In the genomic region with DNA sequence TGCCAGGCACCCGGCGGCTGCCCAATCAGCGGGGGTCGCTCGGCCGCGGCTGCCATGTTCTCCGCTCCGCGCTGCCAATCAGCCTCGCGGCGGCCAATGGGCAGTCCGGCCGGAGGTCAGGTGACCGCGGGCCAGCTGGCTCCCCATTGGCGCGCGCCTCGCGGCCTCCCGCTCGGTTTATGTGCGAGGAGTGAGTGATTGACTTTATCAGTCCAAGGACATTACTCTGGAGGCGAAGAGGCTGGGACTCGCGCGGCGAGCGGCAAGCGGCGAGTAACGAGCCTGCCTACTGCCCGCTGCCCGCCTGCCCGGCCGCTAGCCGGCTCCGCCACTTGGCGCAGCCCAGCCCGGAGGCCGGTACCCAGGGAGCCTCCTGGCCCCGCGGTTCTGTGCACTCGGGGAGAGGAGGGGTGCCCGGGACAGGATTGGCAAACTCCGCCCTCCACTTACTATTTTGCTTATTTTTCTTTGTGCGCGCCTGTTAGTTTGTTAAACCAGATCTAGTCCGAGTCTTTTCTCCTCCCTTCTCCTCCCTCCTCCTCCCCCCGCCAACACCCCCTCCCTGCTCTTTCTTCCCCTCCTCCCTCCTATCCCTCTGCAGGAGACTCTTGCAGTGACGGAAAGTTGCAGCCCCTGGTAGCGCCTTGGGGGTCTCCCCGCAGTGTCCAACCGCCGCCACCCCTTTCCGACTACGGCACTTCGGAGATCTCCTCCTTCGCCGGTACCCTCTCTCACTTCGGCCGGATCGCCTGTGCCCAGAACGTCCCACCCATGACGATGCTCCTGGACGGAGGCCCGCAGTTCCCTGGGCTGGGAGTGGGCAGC, we compare ENCODE assay signal across 8 cellular contexts. TPM values are rescaled to one million over a fixed set of nuclear protein-coding genes. Genes with fewer than 3 reads are reported as not detected.
DNase-seq lines count a peak whose midpoint lies in the region; ATAC-seq and TF ChIP-seq lines count a peak whose summit lies in the region.

Gene ZIC3 (plus strand): TSS at position 207 of the 825 bp plus-strand sequence. CDS start 565 bp downstream, at position 772.

- H3K4me3 Mint-ChIP-seq in activated CD8-positive, alpha-beta memory T cell treated with anti-CD3 and anti-CD28 coated beads, Interleukin-2, amount 10 ng/mL, durations not matched to agents 7 days and 5 days, result peak within 1 kb of the TSS; percentile 39
- H3K4me3 Mint-ChIP-seq in activated naive CD8-positive, alpha-beta T cell treated with anti-CD3 and anti-CD28 coated beads for 36 hours, result peak within 1 kb of the TSS; percentile 50

- CTCF ChIA-PET in activated CD8-positive, alpha-beta memory T cell treated with anti-CD3 and anti-CD28 coated beads, Interleukin-2, amount 10 ng/mL, durations not matched to agents 7 days and 5 days (lab: Charles Lee), result no interaction called here
- CTCF ChIA-PET in GM10248 (lab: Yijun Ruan, JAX), result no interaction called here

- H3K27me3 Mint-ChIP-seq in activated CD8-positive, alpha-beta memory T cell treated with anti-CD3 and anti-CD28 coated beads, Interleukin-2, amount 10 ng/mL, durations not matched to agents 7 days and 5 days, result peaks cover 69% of the 10 kb centered on the region
- peaks cover 88% of the 10 kb centered on the region for H3K27me3 Mint-ChIP-seq in activated naive CD8-positive, alpha-beta T cell treated with anti-CD3 and anti-CD28 coated beads for 36 hours

- H3K36me3 ChIP-seq in hepatocyte (replicated peaks; ENCODE audit: insufficient read depth, low read depth) (no peaks in the 10 kb centered on the region), prostate gland (no peaks in the 10 kb centered on the region)

- no peaks in the 10 kb centered on the region for H4K20me1 ChIP-seq in hepatocyte (ENCODE audit: insufficient read depth, poor library complexity, severe bottlenecking)

- no peaks in the 10 kb centered on the region for H3K9me2 ChIP-seq in hepatocyte (replicated peaks; ENCODE audit: insufficient read depth)

- H3K4me3 ChIP-seq in hepatocyte (peak within 1 kb of the TSS; percentile 23), prostate gland (peak within 1 kb of the TSS; percentile 32 to 39)

- no peaks in the 10 kb centered on the region for H3K79me2 ChIP-seq in hepatocyte

- H3K4me2 ChIP-seq in hepatocyte, result peak within 1 kb of the TSS; percentile 90

- no peak for ATAC-seq in activated CD8-positive, alpha-beta memory T cell treated with anti-CD3 and anti-CD28 coated beads, Interleukin-2, amount 10 ng/mL, durations not matched to agents 7 days and 5 days

- DNase-seq in activated CD8-positive, alpha-beta memory T cell treated with anti-CD3 and anti-CD28 coated beads, Interleukin-2, amount 10 ng/mL, durations not matched to agents 7 days and 5 days, result no peak
- DNase-seq in activated CD8-positive, alpha-beta memory T cell treated with anti-CD3 and anti-CD28 coated beads, Interleukin-2, amount 50 U/mL, for 4 hours, result no peak
- DNase-seq in activated naive CD8-positive, alpha-beta T cell treated with anti-CD3 and anti-CD28 coated beads for 36 hours, result peak; percentile 27
- DNase-seq in hepatocyte (ENCODE audit: low spot score) (peak; percentile 74), prostate gland (ENCODE audit: low spot score) (peak; percentile 19), Kasumi-1 (lab: John Stamatoyannopoulos, UW) (no peak), NCI-H226 (no peak), GM10248 (ENCODE audit: extremely low spot score) (no peak)

- H3K4me1 ChIP-seq in hepatocyte (ENCODE audit: insufficient read depth) (peaks cover 3% of the 10 kb centered on the region), prostate gland (replicated peaks) (no peaks in the 10 kb centered on the region)

- no peak for TF ChIP-seq POLR2A in prostate gland (IDR thresholded peaks at IDR 0.05)

- H3K36me3 Mint-ChIP-seq in activated CD8-positive, alpha-beta memory T cell treated with anti-CD3 and anti-CD28 coated beads, Interleukin-2, amount 10 ng/mL, durations not matched to agents 7 days and 5 days, result peaks cover 6% of the 10 kb centered on the region
- H3K36me3 Mint-ChIP-seq in activated naive CD8-positive, alpha-beta T cell treated with anti-CD3 and anti-CD28 coated beads for 36 hours, result peaks cover 3% of the 10 kb centered on the region

- H3K27me3 ChIP-seq in hepatocyte (peaks cover 82% of the 10 kb centered on the region), prostate gland (replicated peaks; ENCODE audit: insufficient read depth) (peaks cover 2% of the 10 kb centered on the region)

- H3K27ac Mint-ChIP-seq in activated CD8-positive, alpha-beta memory T cell treated with anti-CD3 and anti-CD28 coated beads, Interleukin-2, amount 10 ng/mL, durations not matched to agents 7 days and 5 days, result peak within 1 kb of the TSS; percentile 71
- peak within 1 kb of the TSS; percentile 62 for H3K27ac Mint-ChIP-seq in activated naive CD8-positive, alpha-beta T cell treated with anti-CD3 and anti-CD28 coated beads for 36 hours

- H3K9me3 ChIP-seq in hepatocyte (ENCODE audit: low read depth) (no peaks in the 10 kb centered on the region), prostate gland (no peaks in the 10 kb centered on the region)

- peak within 1 kb of the TSS; percentile 81 for H2AFZ ChIP-seq in hepatocyte

- 51% methylated on average over 61 of the region's 69 CpGs for WGBS in hepatocyte (ENCODE audit: low lambda C conversion rate, missing lambda C conversion rate)
- WGBS in prostate gland, result 2% methylated on average over 11 of the region's 69 CpGs

- H3K27ac ChIP-seq in hepatocyte (no peak within 1 kb of the TSS), prostate gland (no peak within 1 kb of the TSS)

- no peaks in the 10 kb centered on the region for H3K9me3 Mint-ChIP-seq in activated CD8-positive, alpha-beta memory T cell treated with anti-CD3 and anti-CD28 coated beads, Interleukin-2, amount 10 ng/mL, durations not matched to agents 7 days and 5 days (ENCODE audit: low read depth)
- H3K9me3 Mint-ChIP-seq in activated naive CD8-positive, alpha-beta T cell treated with anti-CD3 and anti-CD28 coated beads for 36 hours, result no peaks in the 10 kb centered on the region

- POLR2A ChIA-PET in GM10248 (lab: Yijun Ruan, JAX), result no interaction called here

- intact Hi-C loops in prostate gland (cut with DNase I), result no loop called here

- peaks cover 4% of the 10 kb centered on the region for H3K4me1 Mint-ChIP-seq in activated CD8-positive, alpha-beta memory T cell treated with anti-CD3 and anti-CD28 coated beads, Interleukin-2, amount 10 ng/mL, durations not matched to agents 7 days and 5 days
- peaks cover 15% of the 10 kb centered on the region for H3K4me1 Mint-ChIP-seq in activated naive CD8-positive, alpha-beta T cell treated with anti-CD3 and anti-CD28 coated beads for 36 hours

- no peak for TF ChIP-seq CTCF in hepatocyte (IDR thresholded peaks at IDR 0.05; ENCODE audit: poor library complexity)
- no peak for TF ChIP-seq CTCF in prostate gland (IDR thresholded peaks at IDR 0.05)
- no peak for TF ChIP-seq CTCF in GM10248 (IDR thresholded peaks at IDR 0.05; ENCODE audit: control extremely low read depth, extremely low read depth, low read depth, missing control alignments)

RNA-seq across cellular contexts. Expression of gene ZIC3, which starts in this region (rescaled TPM):
- total RNA-seq in activated CD8-positive, alpha-beta memory T cell treated with anti-CD3 and anti-CD28 coated beads, Interleukin-2, amount 10 ng/mL, durations not matched to agents 7 days and 5 days, result not detected
- not detected for total RNA-seq in activated naive CD8-positive, alpha-beta T cell treated with anti-CD3 and anti-CD28 coated beads for 36 hours
- total RNA-seq in hepatocyte (0.13 TPM in 1 of 2 replicates, not detected in the other), prostate gland (not detected)
- polyA plus RNA-seq in hepatocyte, result not detected in 2 replicates

Comparison
In these comparisons a context has a peak if more than half of its experiments do, and no peak if none do; other contexts are left out.
1. Peak in DNase-seq in activated naive CD8-positive, alpha-beta T cell treated with anti-CD3 and anti-CD28 coated beads for 36 hours; RNA of the gene not detected or under 1 TPM.
2. Peak in DNase-seq, H3K4me3 ChIP-seq and H3K4me2 ChIP-seq in hepatocyte; RNA of the gene not detected or under 1 TPM.
3. Peak in DNase-seq and H3K4me3 ChIP-seq in prostate gland; RNA of the gene not detected or under 1 TPM.